1 cellular context compared by ENCODE assay signal in genomic region chr4:121823505-121824170, GRCh38.
TF ChIP-seq lines count a peak whose summit lies in the region.

CCNA2 (minus strand) TSS chr4:121823883; CDS start chr4:121823628, 255 bp downstream.

TF ChIP-seq in K562, 482 proteins besides CTCF, POLR2A, EP300 and RAD21 (continued from another document and continues in another):
- TF ChIP-seq CHD7 (IDR thresholded peaks at IDR 0.05; ENCODE audit: low read depth, low read length) (no peak), HCFC1 (IDR thresholded peaks at IDR 0.05; ENCODE audit: low read depth, low read length) (peak; percentile 81), GATAD2B (IDR thresholded peaks at IDR 0.05; ENCODE audit: borderline replicate concordance) (peak; percentile 73; the same call in 1 of the 2 replicates), ZNF431 (CRISPR knock-in tag; IDR thresholded peaks at IDR 0.05) (peak; percentile 65; the same call in 1 of the 2 replicates), PHF20 (IDR thresholded peaks at IDR 0.05; ENCODE audit: partially characterized antibody) (peak; percentile 55), NKRF (IDR thresholded peaks at IDR 0.05; ENCODE audit: borderline replicate concordance) (peak; percentile 98), MYC (IDR thresholded peaks at IDR 0.05; ENCODE audit: low read depth, low read length) (peak; percentile 84), MYC (CRISPR knock-in tag; IDR thresholded peaks at IDR 0.05; ENCODE audit: borderline replicate concordance, low read depth) (peak; percentile 85), YY1 (IDR thresholded peaks at IDR 0.05; ENCODE audit: borderline replicate concordance in 1 of 3, control insufficient read depth in 1 of 3, extremely low read depth in 1 of 3, insufficient read depth in 3 of 3, insufficient read length in 1 of 3, insufficient replicate concordance in 2 of 3, low read depth in 1 of 3, low read length in 2 of 3) (peak in 2 of 3 experiments; percentile 17 to 36), ATF6 (CRISPR knock-in tag; IDR thresholded peaks at IDR 0.05) (peak; percentile 72; the same call in 1 of the 2 replicates), NR2C2 (CRISPR knock-in tag; IDR thresholded peaks at IDR 0.05) (peak; percentile 66), NR2C2 (tag; IDR thresholded peaks at IDR 0.05) (peak; percentile 74), E2F4 (CRISPR knock-in tag; IDR thresholded peaks at IDR 0.05; ENCODE audit: low read depth) (peak; percentile 98), TCF3 (CRISPR knock-in tag; IDR thresholded peaks at IDR 0.05) (0 out of 2 replicates have a peak, but pooled peaks have one; percentile 31), CXXC5 (CRISPR knock-in tag; IDR thresholded peaks at IDR 0.05) (peak; percentile 86), ZFP36 (IDR thresholded peaks at IDR 0.05; ENCODE audit: low read depth, low read length, partially characterized antibody) (no peak), PRDM10 (IDR thresholded peaks at IDR 0.05; ENCODE audit: partially characterized antibody) (peak; percentile 85), TAF1 (IDR thresholded peaks at IDR 0.05; ENCODE audit: control insufficient read depth, extremely low read depth, insufficient read depth, low read length, severe bottlenecking) (peak; percentile 69), HNRNPLL (IDR thresholded peaks at IDR 0.05; ENCODE audit: low read depth, low read length, poor library complexity, severe bottlenecking) (peak; percentile 38), ZNF79 (CRISPR knock-in tag; IDR thresholded peaks at IDR 0.05; ENCODE audit: low read depth) (no peak), ETV1 (tag; conservative IDR thresholded peaks at IDR 0.05; ENCODE audit: low read depth) (0 out of 2 replicates have a peak, but pooled peaks have one; percentile 30), TBL1XR1 (IDR thresholded peaks at IDR 0.05; ENCODE audit: low read length in 2 of 2) (peak in 1 of 2 experiments; percentile 76; a peak in 2 of 4 replicates), TOE1 (IDR thresholded peaks at IDR 0.05; ENCODE audit: borderline replicate concordance) (peak; percentile 77), TOE1 (CRISPR knock-in tag; IDR thresholded peaks at IDR 0.05; ENCODE audit: borderline replicate concordance, low read depth) (no peak), SAP30 (IDR thresholded peaks at IDR 0.05; ENCODE audit: borderline replicate concordance, insufficient read depth, low read depth, low read length, poor library complexity, severe bottlenecking) (peak; percentile 100), POLR2AphosphoS5 (IDR thresholded peaks at IDR 0.05; ENCODE audit: control insufficient read depth, insufficient read depth, low read depth, low read length) (peak; percentile 95), FOXM1 (IDR thresholded peaks at IDR 0.05; ENCODE audit: low read depth) (peak; percentile 100), FOXM1 (CRISPR knock-in tag; IDR thresholded peaks at IDR 0.05; ENCODE audit: low read depth) (peak; percentile 100)
- TF ChIP-seq, protein P1, sequence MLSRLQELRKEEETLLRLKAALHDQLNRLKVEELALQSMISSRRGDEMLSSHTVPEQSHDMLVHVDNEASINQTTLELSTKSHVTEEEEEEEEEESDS (CRISPR knock-in tag; IDR thresholded peaks at IDR 0.05), result no peak
- TF ChIP-seq, protein P2, sequence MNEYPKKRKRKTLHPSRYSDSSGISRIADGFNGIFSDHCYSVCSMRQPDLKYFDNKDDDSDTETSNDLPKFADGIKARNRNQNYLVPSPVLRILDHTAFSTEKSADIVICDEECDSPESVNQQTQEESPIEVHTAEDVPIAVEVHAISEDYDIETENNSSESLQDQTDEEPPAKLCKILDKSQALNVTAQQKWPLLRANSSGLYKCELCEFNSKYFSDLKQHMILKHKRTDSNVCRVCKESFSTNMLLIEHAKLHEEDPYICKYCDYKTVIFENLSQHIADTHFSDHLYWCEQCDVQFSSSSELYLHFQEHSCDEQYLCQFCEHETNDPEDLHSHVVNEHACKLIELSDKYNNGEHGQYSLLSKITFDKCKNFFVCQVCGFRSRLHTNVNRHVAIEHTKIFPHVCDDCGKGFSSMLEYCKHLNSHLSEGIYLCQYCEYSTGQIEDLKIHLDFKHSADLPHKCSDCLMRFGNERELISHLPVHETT (CRISPR knock-in tag; conservative IDR thresholded peaks at IDR 0.05 in 1 of 2, IDR thresholded peaks at IDR 0.05 in 1 of 2), result no peak
